Comparison of ENCODE assay signal across 11 cellular contexts in genomic region chr13:40230833-40231266, GRCh38.
DNase-seq lines count a peak whose midpoint lies in the region; ATAC-seq and TF ChIP-seq lines count a peak whose summit lies in the region.
"Had no signal": no experiment of that assay in that cellular context is flagged by ENCODE, and none has a peak within 500 bp of the region (broad histone marks: within the 10 kb centered on the region; RNA-seq: fewer than 3 reads in every experiment).

No MANE protein-coding gene starts in this region.

- H3K36me3 ChIP-seq in fibroblast of lung (ENCODE audit: control insufficient read depth, insufficient read depth, low read length) (no peaks in the 10 kb centered on the region), BE2C (no peaks in the 10 kb centered on the region), Karpas-422 (ENCODE audit: insufficient read depth, low read length) (no peaks in the 10 kb centered on the region)
- H3K36me3 ChIP-seq: heart left ventricle, prostate gland had no signal

- H2AFZ ChIP-seq in fibroblast of lung (ENCODE audit: low read length): no peak overlapping the region
- H2AFZ ChIP-seq in Karpas-422 (ENCODE audit: low read length): no peak overlapping the region

- H3K27ac ChIP-seq in fibroblast of lung (ENCODE audit: insufficient read depth, low read length) (no peak overlapping the region), Karpas-422 (ENCODE audit: low read length) (no peak overlapping the region)

- H3K9ac ChIP-seq in fibroblast of lung (ENCODE audit: insufficient read depth, low read length): no peak overlapping the region
- no peak overlapping the region for H3K9ac ChIP-seq in Karpas-422 (ENCODE audit: low read length)

- H3K4me2 ChIP-seq in fibroblast of lung (ENCODE audit: extremely low read depth, insufficient read depth, low read length) (no peak overlapping the region), Karpas-422 (ENCODE audit: low read depth, low read length, poor library complexity, severe bottlenecking) (no peak overlapping the region)

- no peaks in the 10 kb centered on the region for H3K9me2 ChIP-seq in Karpas-422 (replicated peaks; ENCODE audit: insufficient read depth, low read length)

- no peak for ATAC-seq in stimulated activated naive CD8-positive, alpha-beta T cell treated with anti-CD3 and anti-CD28 coated beads, Interleukin-15, Interleukin-2, amounts not matched to agents 100 U/mL and 50 U/mL, for 24 hours
- ATAC-seq: heart left ventricle had no signal

- H3K79me2 ChIP-seq in fibroblast of lung (ENCODE audit: control insufficient read depth, insufficient read depth, low read length) (no peaks in the 10 kb centered on the region), Karpas-422 (ENCODE audit: low read length) (no peaks in the 10 kb centered on the region)

- DNase-seq in EH (ENCODE audit: low read depth) (peak; percentile 78), OCI-M1 (lab: John Stamatoyannopoulos, UW) (peak; percentile 66), fibroblast of lung (ENCODE audit: low read depth in 2 of 2) (peak; percentile 72 to 75), retinal pigment epithelial cell (ENCODE audit: low read depth) (peak; percentile 48), erythroblast (lab: John Stamatoyannopoulos, UW) (no peak), BE2C (no peak), Karpas-422 (no peak)
- no peak for DNase-seq in stimulated activated naive CD8-positive, alpha-beta T cell treated with anti-CD3 and anti-CD28 coated beads, Interleukin-15, Interleukin-2, amounts not matched to agents 100 U/mL and 50 U/mL, for 24 hours
- DNase-seq: heart left ventricle, NCI-H1436 had no signal

- H3K9me3 ChIP-seq in fibroblast of lung (ENCODE audit: control insufficient read depth, insufficient read depth, low read depth, low read length): no peaks in the 10 kb centered on the region
- no peaks in the 10 kb centered on the region for H3K9me3 ChIP-seq in BE2C
- no peaks in the 10 kb centered on the region for H3K9me3 ChIP-seq in Karpas-422 (ENCODE audit: low read length)
- H3K9me3 ChIP-seq: heart left ventricle, prostate gland had no signal

- H3K4me3 ChIP-seq in fibroblast of lung (replicated peaks in 1 of 4; ENCODE audit: control extremely low read depth in 1 of 4, insufficient read depth in 1 of 4, low read depth in 3 of 4, low read length in 4 of 4) (no peak overlapping the region), retinal pigment epithelial cell (ENCODE audit: low read length) (no peak overlapping the region), BE2C (ENCODE audit: low read depth, low read length) (no peak overlapping the region), Karpas-422 (ENCODE audit: low read length) (no peak overlapping the region)
- H3K4me3 ChIP-seq: heart left ventricle, prostate gland had no signal

- TF ChIP-seq CTCF in fibroblast of lung (conservative IDR thresholded peaks at IDR 0.05 in 1 of 2, IDR thresholded peaks at IDR 0.05 in 1 of 2; ENCODE audit: low read depth in 1 of 2, low read length in 2 of 2) (no peak), retinal pigment epithelial cell (conservative IDR thresholded peaks at IDR 0.05; ENCODE audit: low read depth, low read length) (no peak), BE2C (IDR thresholded peaks at IDR 0.05; ENCODE audit: low read depth, low read length) (no peak)

- H3K4me1 ChIP-seq in fibroblast of lung (ENCODE audit: control insufficient read depth, extremely low read depth, insufficient read depth, low read length) (peaks cover 3% of the 10 kb centered on the region), BE2C (no peaks in the 10 kb centered on the region), Karpas-422 (ENCODE audit: low read length) (no peaks in the 10 kb centered on the region)
- H3K4me1 ChIP-seq: prostate gland had no signal

- no peak for TF ChIP-seq POLR2A in erythroblast (IDR thresholded peaks at IDR 0.05; ENCODE audit: low read length)

- H4K20me1 ChIP-seq in fibroblast of lung (ENCODE audit: control insufficient read depth, extremely low read depth, insufficient read depth, low read length) (no peaks in the 10 kb centered on the region), Karpas-422 (ENCODE audit: insufficient read depth, low read depth, low read length) (no peaks in the 10 kb centered on the region)

- H3K27me3 ChIP-seq in fibroblast of lung (ENCODE audit: control insufficient read depth, insufficient read depth, low read length): no peaks in the 10 kb centered on the region
- no peaks in the 10 kb centered on the region for H3K27me3 ChIP-seq in BE2C
- no peaks in the 10 kb centered on the region for H3K27me3 ChIP-seq in Karpas-422 (ENCODE audit: low read length)
- H3K27me3 ChIP-seq: heart left ventricle had no signal

Comparison
In these comparisons a context has a peak if more than half of its experiments do, and no peak if none do; other contexts are left out.
1. DNase-seq: peak in EH (single experiment), OCI-M1 (single experiment), fibroblast of lung (2 of 2) and retinal pigment epithelial cell (single experiment); none in erythroblast (0 of 2), stimulated activated naive CD8-positive, alpha-beta T cell treated with anti-CD3 and anti-CD28 coated beads, Interleukin-15, Interleukin-2, amounts not matched to agents 100 U/mL and 50 U/mL, for 24 hours (single experiment), BE2C (single experiment) and Karpas-422 (single experiment).